In genomic region chr15:73751896-73752816, GRCh38 we compare ENCODE assay signal across 10 cellular contexts. TPM values are rescaled to one million over a fixed set of nuclear protein-coding genes. Genes with fewer than 3 reads are reported as not detected.
DNase-seq lines count a peak whose midpoint lies in the region; ATAC-seq and TF ChIP-seq lines count a peak whose summit lies in the region.
"Had no signal": no experiment of that assay in that cellular context is flagged by ENCODE, and none has a peak within 500 bp of the region (broad histone marks: within the 10 kb centered on the region; RNA-seq: fewer than 3 reads in every experiment).

No MANE protein-coding gene starts in this region.

- TF ChIP-seq POLR2A in heart left ventricle (IDR thresholded peaks at IDR 0.05) (no peak), ovary (IDR thresholded peaks at IDR 0.05) (no peak)

- H3K4me1 Mint-ChIP-seq in CD8-positive, alpha-beta T cell (ENCODE audit: low read depth), result no peaks in the 10 kb centered on the region
- peaks cover 0 to 6% (median 0%) of the 10 kb centered on the region in 7 donors for H3K4me1 Mint-ChIP-seq in naive thymus-derived CD4-positive, alpha-beta T cell

- no peaks in the 10 kb centered on the region for H3K36me3 ChIP-seq in heart left ventricle
- H3K36me3 ChIP-seq in ovary, result no peaks in the 10 kb centered on the region
- H3K36me3 ChIP-seq in CD8-positive, alpha-beta T cell (ENCODE audit: insufficient read depth, low read length), result no peaks in the 10 kb centered on the region
- H3K36me3 ChIP-seq in naive thymus-derived CD4-positive, alpha-beta T cell (ENCODE audit: control insufficient read depth in 2 of 3, insufficient read depth in 3 of 3, low read length in 3 of 3), result no peaks in the 10 kb centered on the region

- H3K4me3 ChIP-seq in heart left ventricle (peak overlapping the region; percentile 57 to 92 (median 70)), ovary (peak overlapping the region; percentile 52)
- no peak overlapping the region for H3K4me3 ChIP-seq in CD8-positive, alpha-beta T cell (ENCODE audit: low read depth, low read length)
- no peak overlapping the region for H3K4me3 ChIP-seq in naive thymus-derived CD4-positive, alpha-beta T cell (ENCODE audit: low read length)

- WGBS in heart left ventricle, 4 donors, result 1 to 2% (median 1%) methylated on average over 35 to 81 of the region's 81 CpGs
- 0 to 1% (median 0%) methylated on average over 54 to 81 of the region's 81 CpGs for WGBS in ovary, 3 donors

- peak in 3 of 4 donors; percentile 29 to 49 (median 33) for ATAC-seq in heart left ventricle
- no peak for ATAC-seq in CD8-positive, alpha-beta T cell
- no peak for ATAC-seq in naive thymus-derived CD4-positive, alpha-beta T cell
- ATAC-seq: activated CD8-positive, alpha-beta T cell treated with anti-CD3 and anti-CD28 coated beads, Interleukin-2, amount 10 ng/mL, durations not matched to agents 7 days and 5 days had no signal

- peaks cover 0 to 40% (median 7%) of the 10 kb centered on the region in 9 donors for H3K27me3 ChIP-seq in heart left ventricle
- H3K27me3 ChIP-seq in ovary, result no peaks in the 10 kb centered on the region
- H3K27me3 ChIP-seq in CD8-positive, alpha-beta T cell (ENCODE audit: insufficient read depth, low read length), result peaks cover 4% of the 10 kb centered on the region
- peaks cover 0 to 12% of the 10 kb centered on the region in 2 donors for H3K27me3 ChIP-seq in naive thymus-derived CD4-positive, alpha-beta T cell (ENCODE audit: control insufficient read depth in 2 of 2, insufficient read depth in 2 of 2, low read length in 2 of 2)

- H3K9me3 ChIP-seq in heart left ventricle, result no peaks in the 10 kb centered on the region
- H3K9me3 ChIP-seq in ovary, result no peaks in the 10 kb centered on the region
- no peaks in the 10 kb centered on the region for H3K9me3 ChIP-seq in CD8-positive, alpha-beta T cell (ENCODE audit: low read length)
- no peaks in the 10 kb centered on the region for H3K9me3 ChIP-seq in naive thymus-derived CD4-positive, alpha-beta T cell (ENCODE audit: control insufficient read depth in 2 of 3, low read length in 3 of 3)

- CTCF ChIA-PET in CD8-positive, alpha-beta T cell (lab: Charles Lee), result no interaction called here
- CTCF ChIA-PET in naive thymus-derived CD4-positive, alpha-beta T cell (lab: Charles Lee), result no interaction called here

- peak; percentile 49 for DNase-seq in AG08396 (ENCODE audit: low spot score)
- DNase-seq in heart left ventricle, result peak in 1 of 5 donors; percentile 65
- DNase-seq in ovary, result peak in 4 of 5 donors; percentile 30 to 60 (median 45)
- DNase-seq in CD8-positive, alpha-beta T cell, result no peak
- DNase-seq in GM19240 (ENCODE audit: insufficient read length, low spot score), result no peak
- DNase-seq in naive thymus-derived CD4-positive, alpha-beta T cell, result no peak
- no peak for DNase-seq in LoVo (ENCODE audit: low spot score)
- DNase-seq: activated CD8-positive, alpha-beta T cell treated with anti-CD3 and anti-CD28 coated beads, Interleukin-2, amount 10 ng/mL, durations not matched to agents 7 days and 5 days; NCI-H446 treated with DMSO at 0.1 percent for 48 hours had no signal

- no peak for TF ChIP-seq EP300 in ovary (IDR thresholded peaks at IDR 0.05)

- H3K4me1 ChIP-seq in heart left ventricle (peaks cover 0 to 31% (median 6%) of the 10 kb centered on the region in 12 donors), ovary (ENCODE audit: insufficient read depth) (peaks cover 3% of the 10 kb centered on the region)
- H3K4me1 ChIP-seq in CD8-positive, alpha-beta T cell (ENCODE audit: insufficient read depth, low read length), result no peaks in the 10 kb centered on the region
- H3K4me1 ChIP-seq in naive thymus-derived CD4-positive, alpha-beta T cell (ENCODE audit: control insufficient read depth in 2 of 2, insufficient read depth in 2 of 2, low read length in 2 of 2), result no peaks in the 10 kb centered on the region

- H3K36me3 Mint-ChIP-seq in CD8-positive, alpha-beta T cell, result no peaks in the 10 kb centered on the region
- H3K36me3 Mint-ChIP-seq in naive thymus-derived CD4-positive, alpha-beta T cell, result peaks cover 0 to 5% (median 0%) of the 10 kb centered on the region in 5 donors

- no peak overlapping the region for H3K4me3 Mint-ChIP-seq in CD8-positive, alpha-beta T cell
- no peak overlapping the region for H3K4me3 Mint-ChIP-seq in naive thymus-derived CD4-positive, alpha-beta T cell
- H3K4me3 Mint-ChIP-seq: activated CD8-positive, alpha-beta T cell treated with anti-CD3 and anti-CD28 coated beads, Interleukin-2, amount 10 ng/mL, durations not matched to agents 7 days and 5 days had no signal

- no peaks in the 10 kb centered on the region for H3K9me3 Mint-ChIP-seq in CD8-positive, alpha-beta T cell
- peaks cover 0 to 3% (median 0%) of the 10 kb centered on the region in 11 donors for H3K9me3 Mint-ChIP-seq in naive thymus-derived CD4-positive, alpha-beta T cell

- intact Hi-C loops in heart left ventricle (cut with DNase I), result loop anchor here in 1 of 10 donors (5.0 kb wide), 1 partner anchor 120 kb away; the partner anchor contains the start of gene TBC1D21
- intact Hi-C loops in ovary (cut with DNase I), result no loop called here
- intact Hi-C loops in CD8-positive, alpha-beta T cell (cut with DNase I, micrococcal nuclease), result no loop called here
- intact Hi-C loops in naive thymus-derived CD4-positive, alpha-beta T cell (cut with micrococcal nuclease), result no loop called here

- TF ChIP-seq CTCF in VCaP (conservative IDR thresholded peaks at IDR 0.05), result no peak
- no peak for TF ChIP-seq CTCF in heart left ventricle (IDR thresholded peaks at IDR 0.05)
- no peak for TF ChIP-seq CTCF in ovary (IDR thresholded peaks at IDR 0.05)
- no peak for TF ChIP-seq CTCF in CD8-positive, alpha-beta T cell (IDR thresholded peaks at IDR 0.05)

- H3K27me3 Mint-ChIP-seq in CD8-positive, alpha-beta T cell (ENCODE audit: low read depth), result peaks cover 56% of the 10 kb centered on the region
- peaks cover 50 to 65% (median 55%) of the 10 kb centered on the region in 5 donors for H3K27me3 Mint-ChIP-seq in naive thymus-derived CD4-positive, alpha-beta T cell

- H3K27ac ChIP-seq in VCaP (peak overlapping the region; percentile 60; the same call in 1 of the 2 replicates), heart left ventricle (peak overlapping the region in 10 of 12 donors; percentile 26 to 80 (median 56)), ovary (peak overlapping the region; percentile 14 to 29)
- H3K27ac ChIP-seq in CD8-positive, alpha-beta T cell (ENCODE audit: low read depth, low read length), result no peak overlapping the region
- no peak overlapping the region for H3K27ac ChIP-seq in naive thymus-derived CD4-positive, alpha-beta T cell (ENCODE audit: low read depth, low read length)

- POLR2A ChIA-PET in CD8-positive, alpha-beta T cell (lab: Charles Lee), result no interaction called here
- POLR2A ChIA-PET in naive thymus-derived CD4-positive, alpha-beta T cell (lab: Charles Lee), result no interaction called here

- H3K27ac Mint-ChIP-seq in CD8-positive, alpha-beta T cell, result no peak overlapping the region
- no peak overlapping the region for H3K27ac Mint-ChIP-seq in naive thymus-derived CD4-positive, alpha-beta T cell
- H3K27ac Mint-ChIP-seq: activated CD8-positive, alpha-beta T cell treated with anti-CD3 and anti-CD28 coated beads, Interleukin-2, amount 10 ng/mL, durations not matched to agents 7 days and 5 days had no signal

RNA-seq across cellular contexts. Expression of gene INSYN1, which starts 1.0 kb away (rescaled TPM):
- 100 to 1,000 TPM in 4 of 9 donors, 10 to 100 TPM in 5; 51.5 to 182 (median 83.0) TPM for total RNA-seq in heart left ventricle
- polyA plus RNA-seq in heart left ventricle, result 100 to 1,000 TPM; 120 to 137 TPM
- 10 to 100 TPM in 6 of 7 donors, 1 to 10 TPM in 1; 4.9 to 86.3 (median 32.6) TPM for total RNA-seq in ovary
- polyA plus RNA-seq in ovary, result 10 to 100 TPM in 1 of 2 donors, under 1 TPM in 1; 0.43 to 11.9 TPM
- total RNA-seq in CD8-positive, alpha-beta T cell, result not detected
- total RNA-seq in naive thymus-derived CD4-positive, alpha-beta T cell, result not detected
- polyA plus RNA-seq in naive thymus-derived CD4-positive, alpha-beta T cell, result not detected
- total RNA-seq: activated CD8-positive, alpha-beta T cell treated with anti-CD3 and anti-CD28 coated beads, Interleukin-2, amount 10 ng/mL, durations not matched to agents 7 days and 5 days had no signal

Comparison
In these comparisons a context has a peak if more than half of its experiments do, and no peak if none do; other contexts are left out.
1. DNase-seq: peak in AG08396 (single experiment) and ovary (4 of 5); none in CD8-positive, alpha-beta T cell (0 of 7), GM19240 (single experiment), naive thymus-derived CD4-positive, alpha-beta T cell (0 of 9) and LoVo (single experiment).
2. H3K27ac ChIP-seq: peak in VCaP (single experiment), heart left ventricle (10 of 12) and ovary (2 of 2); none in CD8-positive, alpha-beta T cell (single experiment) and naive thymus-derived CD4-positive, alpha-beta T cell (single experiment).
3. ATAC-seq: peak in heart left ventricle (3 of 4); none in CD8-positive, alpha-beta T cell (single experiment) and naive thymus-derived CD4-positive, alpha-beta T cell (single experiment).
4. H3K4me3 ChIP-seq: peak in heart left ventricle (12 of 12) and ovary (single experiment); none in CD8-positive, alpha-beta T cell (single experiment) and naive thymus-derived CD4-positive, alpha-beta T cell (single experiment).
5. RNA of gene INSYN1, which starts 1.0 kb away (total RNA-seq): 51.5 to 182 TPM in heart left ventricle and 4.9 to 86.3 TPM in ovary; not detected in CD8-positive, alpha-beta T cell and not detected in naive thymus-derived CD4-positive, alpha-beta T cell; every median in the first group is over 4 times any median in the second.